8 cellular contexts compared by ENCODE assay signal in the genomic region with DNA sequence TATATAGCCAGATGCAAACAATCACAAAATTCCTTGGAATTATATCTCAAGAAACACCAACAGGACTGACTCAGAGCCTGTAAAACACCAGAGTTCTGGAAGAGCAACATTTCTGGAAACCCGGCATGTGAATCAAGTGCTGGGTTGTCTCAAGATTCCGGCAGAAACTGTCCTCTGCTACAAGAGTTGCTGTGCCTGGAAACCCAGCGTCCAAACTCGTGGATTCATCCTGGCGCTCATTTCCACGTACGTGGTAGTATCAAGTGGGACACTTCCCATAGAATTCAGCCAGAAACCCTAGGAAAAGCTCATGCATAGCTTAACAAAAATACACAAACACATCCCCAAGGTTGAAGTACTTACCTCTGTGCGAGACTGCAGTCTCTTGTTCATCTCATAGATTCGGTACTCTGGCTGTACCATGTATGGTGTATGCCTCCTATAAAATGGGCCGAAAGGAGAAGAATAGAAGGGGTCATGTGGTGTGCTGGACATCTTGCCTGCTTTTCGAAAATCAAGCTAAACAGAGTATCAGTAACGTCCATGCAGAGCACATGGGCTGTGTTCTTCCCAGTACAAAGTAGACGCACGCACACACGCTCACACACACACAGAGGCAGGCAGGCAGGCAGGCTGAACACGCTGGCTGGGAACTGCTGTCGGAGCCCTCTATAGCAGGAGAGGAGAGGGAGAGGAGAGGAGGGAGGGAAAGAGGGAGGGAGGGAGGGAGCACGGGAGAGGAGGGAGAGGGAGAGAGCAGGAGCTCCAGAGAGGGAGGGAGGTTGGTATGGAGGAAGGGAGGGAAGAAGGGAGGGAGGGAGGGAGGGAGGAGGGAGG. TPM values are rescaled to one million over a fixed set of nuclear protein-coding genes. Genes with fewer than 3 reads are reported as not detected.
DNase-seq lines count a peak whose midpoint lies in the region; ATAC-seq and TF ChIP-seq lines count a peak whose summit lies in the region.

TSS of gene LDB2 (minus strand) at position 655 of the 837 bp plus-strand sequence.

- no peak within 1 kb of the TSS for H3K4me3 Mint-ChIP-seq in T-helper 17 cell

- H3K27ac ChIP-seq in colonic mucosa = peak within 1 kb of the TSS; percentile 55
- H3K27ac ChIP-seq in smooth muscle cell (ENCODE audit: low read depth) = peak within 1 kb of the TSS; percentile 84

- H2AFZ ChIP-seq in smooth muscle cell (ENCODE audit: low read depth) = peak within 1 kb of the TSS; percentile 95

- H3K4me2 ChIP-seq in smooth muscle cell = peak within 1 kb of the TSS; percentile 93

- no peaks in the 10 kb centered on the region for H4K20me1 ChIP-seq in smooth muscle cell (ENCODE audit: low read depth)

- H3K36me3 ChIP-seq in colonic mucosa = no peaks in the 10 kb centered on the region
- H3K36me3 ChIP-seq in smooth muscle cell (ENCODE audit: low read depth) = no peaks in the 10 kb centered on the region

- peaks cover 23% of the 10 kb centered on the region for H3F3A ChIP-seq in smooth muscle cell (ENCODE audit: low read depth)

- POLR2A ChIA-PET in HEK293T (lab: Yijun Ruan, JAX) = no interaction called here

- TF ChIP-seq CTCF in colonic mucosa (IDR thresholded peaks at IDR 0.05) = no peak
- TF ChIP-seq CTCF in smooth muscle cell (IDR thresholded peaks at IDR 0.05; ENCODE audit: borderline replicate concordance, insufficient read depth, poor library complexity, severe bottlenecking) = no peak

- H3K27ac Mint-ChIP-seq in T-helper 17 cell = no peak within 1 kb of the TSS

- intact Hi-C loops in colonic mucosa (cut with DNase I) = no loop called here

- CTCF ChIA-PET in HEK293T (lab: Yijun Ruan, JAX) = interaction anchor here (1.0 kb wide), 1 partner anchor 18 kb away, joined by 3 read pairs; no protein-coding TSS in a partner anchor

- H3K4me3 ChIP-seq in colonic mucosa (peak within 1 kb of the TSS; percentile 22), smooth muscle cell (peak within 1 kb of the TSS; percentile 60)

- no peaks in the 10 kb centered on the region for H3K27me3 ChIP-seq in colonic mucosa
- no peaks in the 10 kb centered on the region for H3K27me3 ChIP-seq in smooth muscle cell (ENCODE audit: low read depth)

- DNase-seq in HEK293T (ENCODE audit: extremely low spot score) = peak; percentile 10
- DNase-seq in colonic mucosa = peak; percentile 32
- DNase-seq in kidney tubule cell (ENCODE audit: low spot score) = peak; percentile 45
- DNase-seq in smooth muscle cell (lab: John Stamatoyannopoulos, UW; ENCODE audit: unreplicated experiment) = peak; percentile 35
- no peak for DNase-seq in GF-D8 (lab: John Stamatoyannopoulos, UW)
- DNase-seq in T-helper 1 cell = no peak
- no peak for DNase-seq in activated effector memory CD4-positive, alpha-beta T cell treated with anti-CD3 and anti-CD28 coated beads, Interleukin-2, amount 50 U/mL, for 16 hours
- DNase-seq in T-helper 17 cell = no peak

- peaks cover 36% of the 10 kb centered on the region for H3K79me2 ChIP-seq in smooth muscle cell (ENCODE audit: low read depth)

- no peaks in the 10 kb centered on the region for H3K36me3 Mint-ChIP-seq in T-helper 17 cell (ENCODE audit: low read depth)

- H3K4me1 ChIP-seq in colonic mucosa (no peaks in the 10 kb centered on the region), smooth muscle cell (ENCODE audit: low read depth) (peaks cover 53% of the 10 kb centered on the region)

- H3K4me1 Mint-ChIP-seq in T-helper 17 cell = no peaks in the 10 kb centered on the region

- ATAC-seq in T-helper 17 cell = no peak

- H3K27me3 Mint-ChIP-seq in T-helper 17 cell = peaks cover 21% of the 10 kb centered on the region

- H3K9me3 ChIP-seq in colonic mucosa = no peaks in the 10 kb centered on the region
- H3K9me3 ChIP-seq in smooth muscle cell (replicated peaks; ENCODE audit: low read depth) = no peaks in the 10 kb centered on the region
- H3K9me3 ChIP-seq in T-helper 17 cell (ENCODE audit: control insufficient read depth, low read length, poor library complexity, severe bottlenecking) = no peaks in the 10 kb centered on the region

- WGBS in smooth muscle cell (ENCODE audit: low lambda C conversion rate) = 2% methylated on average over 16 of the region's 18 CpGs

- H3K9ac ChIP-seq in colonic mucosa (ENCODE audit: low read depth in 2 of 2, low read length in 2 of 2) (peak within 1 kb of the TSS; percentile 27 to 29), smooth muscle cell (ENCODE audit: low read depth) (peak within 1 kb of the TSS; percentile 50)

TF ChIP-seq in HEK293T, 16 proteins besides CTCF, POLR2A, EP300 and RAD21:
- no peak for TF ChIP-seq FOXK2 (IDR thresholded peaks at IDR 0.05)

RNA-seq across cellular contexts. Expression of gene LDB2, which starts in this region (rescaled TPM):
- 1 to 10 TPM; 3.2 to 7.9 TPM for total RNA-seq in colonic mucosa
- 61.5 and 89.0 TPM in 2 replicates for total RNA-seq in smooth muscle cell
- 20.9 and 30.6 TPM in 2 replicates for polyA plus RNA-seq in smooth muscle cell
- total RNA-seq in T-helper 17 cell = not detected

Comparison
In these comparisons a context has a peak if more than half of its experiments do, and no peak if none do; other contexts are left out.
1. RNA of gene LDB2 (total RNA-seq): 61.5 to 89.0 TPM in smooth muscle cell and 3.2 to 7.9 TPM in colonic mucosa; not detected in T-helper 17 cell; every median in the first group is over 4 times any median in the second.
2. DNase-seq: peak in HEK293T (single experiment), colonic mucosa (single experiment), kidney tubule cell (single experiment) and smooth muscle cell (single experiment); none in GF-D8 (single experiment), T-helper 1 cell (0 of 5), activated effector memory CD4-positive, alpha-beta T cell treated with anti-CD3 and anti-CD28 coated beads, Interleukin-2, amount 50 U/mL, for 16 hours (single experiment) and T-helper 17 cell (0 of 3).